In the genomic region with DNA sequence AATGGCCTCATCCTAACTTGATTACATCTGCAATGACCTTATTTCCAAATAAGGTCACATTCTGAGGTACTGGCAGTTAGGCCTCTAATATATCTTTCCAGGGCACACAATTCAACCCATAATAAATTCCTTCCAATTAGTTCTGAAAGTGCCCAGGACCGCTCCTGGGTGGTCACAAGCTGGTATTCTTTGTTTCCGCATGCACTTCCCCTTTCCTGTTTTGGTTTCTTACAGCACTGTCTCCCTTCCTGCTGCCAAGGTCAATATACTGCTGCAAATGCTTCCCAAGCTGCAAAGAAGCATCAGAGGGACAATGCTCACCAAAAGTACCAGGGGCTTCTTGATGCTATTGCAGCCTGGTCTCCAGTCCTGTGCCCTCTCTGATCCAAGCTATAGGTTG, we compare ENCODE assay signal across 1 cellular context.
TF ChIP-seq lines count a peak whose summit lies in the region.

No MANE protein-coding gene starts in this region.

TF ChIP-seq in GM23338, 12 proteins besides CTCF, POLR2A, EP300 and RAD21 (continued from another document):
- TF ChIP-seq, protein P1, sequence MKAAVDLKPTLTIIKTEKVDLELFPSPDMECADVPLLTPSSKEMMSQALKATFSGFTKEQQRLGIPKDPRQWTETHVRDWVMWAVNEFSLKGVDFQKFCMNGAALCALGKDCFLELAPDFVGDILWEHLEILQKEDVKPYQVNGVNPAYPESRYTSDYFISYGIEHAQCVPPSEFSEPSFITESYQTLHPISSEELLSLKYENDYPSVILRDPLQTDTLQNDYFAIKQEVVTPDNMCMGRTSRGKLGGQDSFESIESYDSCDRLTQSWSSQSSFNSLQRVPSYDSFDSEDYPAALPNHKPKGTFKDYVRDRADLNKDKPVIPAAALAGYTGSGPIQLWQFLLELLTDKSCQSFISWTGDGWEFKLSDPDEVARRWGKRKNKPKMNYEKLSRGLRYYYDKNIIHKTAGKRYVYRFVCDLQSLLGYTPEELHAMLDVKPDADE (IDR thresholded peaks at IDR 0.05), result no peak
- TF ChIP-seq, protein P2, sequence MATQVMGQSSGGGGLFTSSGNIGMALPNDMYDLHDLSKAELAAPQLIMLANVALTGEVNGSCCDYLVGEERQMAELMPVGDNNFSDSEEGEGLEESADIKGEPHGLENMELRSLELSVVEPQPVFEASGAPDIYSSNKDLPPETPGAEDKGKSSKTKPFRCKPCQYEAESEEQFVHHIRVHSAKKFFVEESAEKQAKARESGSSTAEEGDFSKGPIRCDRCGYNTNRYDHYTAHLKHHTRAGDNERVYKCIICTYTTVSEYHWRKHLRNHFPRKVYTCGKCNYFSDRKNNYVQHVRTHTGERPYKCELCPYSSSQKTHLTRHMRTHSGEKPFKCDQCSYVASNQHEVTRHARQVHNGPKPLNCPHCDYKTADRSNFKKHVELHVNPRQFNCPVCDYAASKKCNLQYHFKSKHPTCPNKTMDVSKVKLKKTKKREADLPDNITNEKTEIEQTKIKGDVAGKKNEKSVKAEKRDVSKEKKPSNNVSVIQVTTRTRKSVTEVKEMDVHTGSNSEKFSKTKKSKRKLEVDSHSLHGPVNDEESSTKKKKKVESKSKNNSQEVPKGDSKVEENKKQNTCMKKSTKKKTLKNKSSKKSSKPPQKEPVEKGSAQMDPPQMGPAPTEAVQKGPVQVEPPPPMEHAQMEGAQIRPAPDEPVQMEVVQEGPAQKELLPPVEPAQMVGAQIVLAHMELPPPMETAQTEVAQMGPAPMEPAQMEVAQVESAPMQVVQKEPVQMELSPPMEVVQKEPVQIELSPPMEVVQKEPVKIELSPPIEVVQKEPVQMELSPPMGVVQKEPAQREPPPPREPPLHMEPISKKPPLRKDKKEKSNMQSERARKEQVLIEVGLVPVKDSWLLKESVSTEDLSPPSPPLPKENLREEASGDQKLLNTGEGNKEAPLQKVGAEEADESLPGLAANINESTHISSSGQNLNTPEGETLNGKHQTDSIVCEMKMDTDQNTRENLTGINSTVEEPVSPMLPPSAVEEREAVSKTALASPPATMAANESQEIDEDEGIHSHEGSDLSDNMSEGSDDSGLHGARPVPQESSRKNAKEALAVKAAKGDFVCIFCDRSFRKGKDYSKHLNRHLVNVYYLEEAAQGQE (IDR thresholded peaks at IDR 0.05; ENCODE audit: unreplicated experiment), result no peak
- TF ChIP-seq CREB1 (CRISPR knock-in tag; IDR thresholded peaks at IDR 0.05; ENCODE audit: low read depth) (no peak), EZH2phosphoT487 (IDR thresholded peaks at IDR 0.05; ENCODE audit: unreplicated experiment) (no peak), EZH2 (IDR thresholded peaks at IDR 0.05; ENCODE audit: low read depth, unreplicated experiment) (no peak), ZNF331 (CRISPR knock-in tag; IDR thresholded peaks at IDR 0.05; ENCODE audit: low read depth) (no peak), NANOG (IDR thresholded peaks at IDR 0.05; ENCODE audit: borderline replicate concordance) (no peak), POLR2AphosphoS5 (IDR thresholded peaks at IDR 0.05; ENCODE audit: low read depth) (no peak)
- TF ChIP-seq, protein P3, sequence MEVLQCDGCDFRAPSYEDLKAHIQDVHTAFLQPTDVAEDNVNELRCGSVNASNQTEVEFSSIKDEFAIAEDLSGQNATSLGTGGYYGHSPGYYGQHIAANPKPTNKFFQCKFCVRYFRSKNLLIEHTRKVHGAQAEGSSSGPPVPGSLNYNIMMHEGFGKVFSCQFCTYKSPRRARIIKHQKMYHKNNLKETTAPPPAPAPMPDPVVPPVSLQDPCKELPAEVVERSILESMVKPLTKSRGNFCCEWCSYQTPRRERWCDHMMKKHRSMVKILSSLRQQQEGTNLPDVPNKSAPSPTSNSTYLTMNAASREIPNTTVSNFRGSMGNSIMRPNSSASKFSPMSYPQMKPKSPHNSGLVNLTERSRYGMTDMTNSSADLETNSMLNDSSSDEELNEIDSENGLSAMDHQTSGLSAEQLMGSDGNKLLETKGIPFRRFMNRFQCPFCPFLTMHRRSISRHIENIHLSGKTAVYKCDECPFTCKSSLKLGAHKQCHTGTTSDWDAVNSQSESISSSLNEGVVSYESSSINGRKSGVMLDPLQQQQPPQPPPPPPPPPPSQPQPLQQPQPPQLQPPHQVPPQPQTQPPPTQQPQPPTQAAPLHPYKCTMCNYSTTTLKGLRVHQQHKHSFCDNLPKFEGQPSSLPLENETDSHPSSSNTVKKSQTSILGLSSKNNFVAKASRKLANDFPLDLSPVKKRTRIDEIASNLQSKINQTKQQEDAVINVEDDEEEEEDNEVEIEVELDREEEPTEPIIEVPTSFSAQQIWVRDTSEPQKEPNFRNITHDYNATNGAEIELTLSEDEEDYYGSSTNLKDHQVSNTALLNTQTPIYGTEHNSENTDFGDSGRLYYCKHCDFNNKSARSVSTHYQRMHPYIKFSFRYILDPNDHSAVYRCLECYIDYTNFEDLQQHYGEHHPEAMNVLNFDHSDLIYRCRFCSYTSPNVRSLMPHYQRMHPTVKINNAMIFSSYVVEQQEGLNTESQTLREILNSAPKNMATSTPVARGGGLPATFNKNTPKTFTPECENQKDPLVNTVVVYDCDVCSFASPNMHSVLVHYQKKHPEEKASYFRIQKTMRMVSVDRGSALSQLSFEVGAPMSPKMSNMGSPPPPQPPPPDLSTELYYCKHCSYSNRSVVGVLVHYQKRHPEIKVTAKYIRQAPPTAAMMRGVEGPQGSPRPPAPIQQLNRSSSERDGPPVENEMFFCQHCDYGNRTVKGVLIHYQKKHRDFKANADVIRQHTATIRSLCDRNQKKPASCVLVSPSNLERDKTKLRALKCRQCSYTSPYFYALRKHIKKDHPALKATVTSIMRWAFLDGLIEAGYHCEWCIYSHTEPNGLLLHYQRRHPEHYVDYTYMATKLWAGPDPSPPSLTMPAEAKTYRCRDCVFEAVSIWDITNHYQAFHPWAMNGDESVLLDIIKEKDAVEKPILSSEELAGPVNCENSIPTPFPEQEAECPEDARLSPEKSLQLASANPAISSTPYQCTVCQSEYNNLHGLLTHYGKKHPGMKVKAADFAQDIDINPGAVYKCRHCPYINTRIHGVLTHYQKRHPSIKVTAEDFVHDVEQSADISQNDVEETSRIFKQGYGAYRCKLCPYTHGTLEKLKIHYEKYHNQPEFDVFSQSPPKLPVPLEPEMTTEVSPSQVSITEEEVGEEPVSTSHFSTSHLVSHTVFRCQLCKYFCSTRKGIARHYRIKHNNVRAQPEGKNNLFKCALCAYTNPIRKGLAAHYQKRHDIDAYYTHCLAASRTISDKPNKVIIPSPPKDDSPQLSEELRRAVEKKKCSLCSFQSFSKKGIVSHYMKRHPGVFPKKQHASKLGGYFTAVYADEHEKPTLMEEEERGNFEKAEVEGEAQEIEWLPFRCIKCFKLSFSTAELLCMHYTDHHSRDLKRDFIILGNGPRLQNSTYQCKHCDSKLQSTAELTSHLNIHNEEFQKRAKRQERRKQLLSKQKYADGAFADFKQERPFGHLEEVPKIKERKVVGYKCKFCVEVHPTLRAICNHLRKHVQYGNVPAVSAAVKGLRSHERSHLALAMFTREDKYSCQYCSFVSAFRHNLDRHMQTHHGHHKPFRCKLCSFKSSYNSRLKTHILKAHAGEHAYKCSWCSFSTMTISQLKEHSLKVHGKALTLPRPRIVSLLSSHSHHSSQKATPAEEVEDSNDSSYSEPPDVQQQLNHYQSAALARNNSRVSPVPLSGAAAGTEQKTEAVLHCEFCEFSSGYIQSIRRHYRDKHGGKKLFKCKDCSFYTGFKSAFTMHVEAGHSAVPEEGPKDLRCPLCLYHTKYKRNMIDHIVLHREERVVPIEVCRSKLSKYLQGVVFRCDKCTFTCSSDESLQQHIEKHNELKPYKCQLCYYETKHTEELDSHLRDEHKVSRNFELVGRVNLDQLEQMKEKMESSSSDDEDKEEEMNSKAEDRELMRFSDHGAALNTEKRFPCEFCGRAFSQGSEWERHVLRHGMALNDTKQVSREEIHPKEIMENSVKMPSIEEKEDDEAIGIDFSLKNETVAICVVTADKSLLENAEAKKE (CRISPR knock-in tag; IDR thresholded peaks at IDR 0.05), result no peak
